ENCODE assay signal across 12 cellular contexts in genomic region chr7:150381096-150381495, GRCh38. TPM values are rescaled to one million over a fixed set of nuclear protein-coding genes. Genes with fewer than 3 reads are reported as not detected.
DNase-seq lines count a peak whose midpoint lies in the region; TF ChIP-seq lines count a peak whose summit lies in the region.
"Had no signal": no experiment of that assay in that cellular context is flagged by ENCODE, and none has a peak within 500 bp of the region (broad histone marks: within the 10 kb centered on the region; RNA-seq: fewer than 3 reads in every experiment).

No MANE protein-coding gene starts in this region.

- TF ChIP-seq CTCF in SU-DHL-6 (IDR thresholded peaks at IDR 0.05; ENCODE audit: insufficient read depth, low read length, poor library complexity, severe bottlenecking) (no peak), type B pancreatic cell (conservative IDR thresholded peaks at IDR 0.05) (no peak), GM20000 (IDR thresholded peaks at IDR 0.05; ENCODE audit: extremely low read depth, missing control alignments) (no peak)

- no peak overlapping the region for H3K23ac ChIP-seq in mesendoderm (ENCODE audit: low read length)

- WGBS in mesendoderm (ENCODE audit: extremely low coverage, insufficient coverage, low lambda C conversion rate), result no CpG with 5 or more reads among the region's 9 CpGs

- H3K27ac ChIP-seq in SU-DHL-6 (ENCODE audit: low read depth, low read length), result peak overlapping the region; percentile 33; the same call in 1 of the 2 replicates
- no peak overlapping the region for H3K27ac ChIP-seq in mesendoderm (ENCODE audit: low read depth, low read length)
- H3K27ac ChIP-seq: thoracic aorta had no signal

- no peaks in the 10 kb centered on the region for H3K27me3 Mint-ChIP-seq in type B pancreatic cell
- H3K27me3 Mint-ChIP-seq: naive thymus-derived CD8-positive, alpha-beta T cell had no signal

- peaks cover 73% of the 10 kb centered on the region for H3K4me1 Mint-ChIP-seq in type B pancreatic cell (ENCODE audit: unreplicated experiment)

- H3K79me2 ChIP-seq in SU-DHL-6 (ENCODE audit: insufficient read depth, low read length) (0 out of 2 replicates have a peak, but pooled peaks cover 3% of the 10 kb centered on the region), mesendoderm (ENCODE audit: control insufficient read depth, insufficient read depth, low read length) (peaks cover 32% of the 10 kb centered on the region)

- no peak overlapping the region for H3K18ac ChIP-seq in mesendoderm (ENCODE audit: low read length)

- H3K9ac ChIP-seq in SU-DHL-6 (ENCODE audit: low read length), result no peak overlapping the region
- peak overlapping the region; percentile 49 for H3K9ac ChIP-seq in mesendoderm (ENCODE audit: low read length)

- H3K4ac ChIP-seq in mesendoderm (ENCODE audit: low read depth, low read length), result no peak overlapping the region

- H2BK15ac ChIP-seq in mesendoderm (replicated peaks; ENCODE audit: low read depth), result no peak overlapping the region

- DNase-seq in activated effector memory CD4-positive, alpha-beta T cell treated with anti-CD3 and anti-CD28 coated beads, Interleukin-2, amount 50 U/mL, for 16 hours, result peak; percentile 50
- DNase-seq in activated effector memory CD4-positive, alpha-beta T cell treated with Interleukin-2 at 50 U/mL for 16 hours, result no peak
- DNase-seq in mesendoderm (no peak), type B pancreatic cell (ENCODE audit: extremely low spot score, unreplicated experiment) (no peak), epidermal melanocyte (ENCODE audit: insufficient read length, low spot score) (no peak), NCI-H1930 (lab: John Stamatoyannopoulos, UW) (no peak), GM20000 (ENCODE audit: low spot score) (no peak)
- DNase-seq: activated gamma-delta T cell treated with Interleukin-2 at 50 U/mL for 16 hours, T-helper 2 cell had no signal

- H4K8ac ChIP-seq in mesendoderm (ENCODE audit: low read depth, low read length), result no peak overlapping the region

- H2AFZ ChIP-seq in SU-DHL-6 (ENCODE audit: low read depth, low read length, severe bottlenecking), result no peak overlapping the region

- H3K4me1 ChIP-seq in mesendoderm (ENCODE audit: control insufficient read depth, low read depth, low read length), result peaks cover 35% of the 10 kb centered on the region

- peak overlapping the region; percentile 54 for H3K56ac ChIP-seq in mesendoderm (ENCODE audit: low read length)

- peak overlapping the region; percentile 46 for H3K27ac Mint-ChIP-seq in type B pancreatic cell

- no peak overlapping the region for H2BK5ac ChIP-seq in mesendoderm (ENCODE audit: low read length)

- H3K4me3 ChIP-seq in SU-DHL-6 (ENCODE audit: insufficient read depth, low read length, poor library complexity, severe bottlenecking), result no peak overlapping the region
- no peak overlapping the region for H3K4me3 ChIP-seq in mesendoderm (ENCODE audit: low read length)
- H3K4me3 ChIP-seq: thoracic aorta had no signal

- H3K9me2 ChIP-seq in SU-DHL-6 (replicated peaks; ENCODE audit: insufficient read depth, low read length), result no peaks in the 10 kb centered on the region

- no peak overlapping the region for H2AK5ac ChIP-seq in mesendoderm (ENCODE audit: low read length)

- H3K4me2 ChIP-seq in SU-DHL-6 (ENCODE audit: low read depth, low read length, poor library complexity, severe bottlenecking) (peak overlapping the region; percentile 82), mesendoderm (ENCODE audit: low read length) (no peak overlapping the region)

- no peaks in the 10 kb centered on the region for H3K9me3 Mint-ChIP-seq in type B pancreatic cell
- H3K9me3 Mint-ChIP-seq: naive thymus-derived CD8-positive, alpha-beta T cell had no signal

- no peaks in the 10 kb centered on the region for H4K20me1 ChIP-seq in SU-DHL-6 (ENCODE audit: low read depth, low read length)

- H3K9me3 ChIP-seq in SU-DHL-6 (ENCODE audit: insufficient read depth, low read length), result no peaks in the 10 kb centered on the region
- H3K9me3 ChIP-seq: thoracic aorta had no signal

- no peaks in the 10 kb centered on the region for H3K36me3 Mint-ChIP-seq in type B pancreatic cell

- peaks cover 27% of the 10 kb centered on the region for H3K79me1 ChIP-seq in mesendoderm (ENCODE audit: low read length)

- no peaks in the 10 kb centered on the region for H3K27me3 ChIP-seq in SU-DHL-6 (ENCODE audit: low read length)
- H3K27me3 ChIP-seq in mesendoderm (ENCODE audit: insufficient read depth, low read length, poor library complexity), result no peaks in the 10 kb centered on the region

- H4K5ac ChIP-seq in mesendoderm (ENCODE audit: low read length), result no peak overlapping the region

- peaks cover 17% of the 10 kb centered on the region for H3F3A ChIP-seq in SU-DHL-6 (ENCODE audit: insufficient read depth)

- H2BK120ac ChIP-seq in mesendoderm (ENCODE audit: low read depth, low read length), result no peak overlapping the region

- H3K4me3 Mint-ChIP-seq in type B pancreatic cell, result peak overlapping the region; percentile 95

- H3K36me3 ChIP-seq in SU-DHL-6 (ENCODE audit: low read length), result no peaks in the 10 kb centered on the region
- no peaks in the 10 kb centered on the region for H3K36me3 ChIP-seq in mesendoderm (ENCODE audit: control insufficient read depth, insufficient read depth, low read length)
- H3K36me3 ChIP-seq: thoracic aorta had no signal

RNA-seq across cellular contexts. Expression of gene ZNF775, which starts 2.0 kb away (rescaled TPM):
- 4.2 TPM for polyA plus RNA-seq in mesendoderm (2013, experiment 1 of 2)
- 4.2 TPM for polyA plus RNA-seq in mesendoderm (2013, experiment 2 of 2)
- total RNA-seq in type B pancreatic cell (ENCODE audit: low replicate concordance), result 6.9 and 12.3 TPM in 2 replicates

RNA-seq across cellular contexts. Expression of gene REPIN1, which starts 12.5 kb away (rescaled TPM):
- polyA plus RNA-seq in mesendoderm (2013, experiment 1 of 2), result 47.8 TPM
- polyA plus RNA-seq in mesendoderm (2013, experiment 2 of 2), result 51.6 TPM
- 142 and 154 TPM in 2 replicates for total RNA-seq in type B pancreatic cell (ENCODE audit: low replicate concordance)

RNA-seq across cellular contexts. Expression of gene RARRES2, which starts 39.7 kb away (rescaled TPM):
- polyA plus RNA-seq in mesendoderm (2013, experiment 1 of 2), result 54.9 TPM
- 57.8 TPM for polyA plus RNA-seq in mesendoderm (2013, experiment 2 of 2)
- total RNA-seq in type B pancreatic cell (ENCODE audit: low replicate concordance), result 16.3 and 109 TPM in 2 replicates
- polyA plus RNA-seq: naive thymus-derived CD8-positive, alpha-beta T cell had no signal

RNA-seq across cellular contexts. Expression of gene ACTR3C, which starts 57.8 kb away (rescaled TPM):
- polyA plus RNA-seq in mesendoderm (2013, experiment 1 of 2), result not detected
- polyA plus RNA-seq in mesendoderm (2013, experiment 2 of 2), result 0.06 TPM
- total RNA-seq in type B pancreatic cell (ENCODE audit: low replicate concordance), result 4.8 and 8.7 TPM in 2 replicates

RNA-seq across cellular contexts. Expression of gene LRRC61, which starts 57.9 kb away (rescaled TPM):
- 0.42 TPM for polyA plus RNA-seq in mesendoderm (2013, experiment 1 of 2)
- 0.27 TPM for polyA plus RNA-seq in mesendoderm (2013, experiment 2 of 2)
- total RNA-seq in type B pancreatic cell (ENCODE audit: low replicate concordance), result 13.0 and 17.7 TPM in 2 replicates
